In the genomic region with DNA sequence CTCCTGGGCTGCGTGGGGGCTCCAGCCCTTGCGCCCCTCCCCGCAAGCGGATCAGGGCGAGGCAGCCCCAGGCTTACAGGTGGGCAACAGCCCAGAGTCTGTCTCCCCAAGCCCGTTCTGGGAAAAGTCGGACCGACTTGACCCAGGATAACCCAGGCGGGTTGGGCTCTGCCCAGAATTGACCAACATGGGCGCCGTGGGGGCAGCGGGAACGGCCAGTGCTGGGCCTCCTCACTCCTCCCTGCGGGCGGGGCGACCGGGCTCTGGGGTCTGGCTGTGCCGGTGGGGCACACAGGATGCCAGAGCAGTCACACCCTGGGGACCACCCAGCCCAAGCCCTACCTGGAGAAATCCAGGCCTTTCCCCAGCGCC, we compare ENCODE assay signal across 10 cellular contexts. TPM values are rescaled to one million over a fixed set of nuclear protein-coding genes. Genes with fewer than 3 reads are reported as not detected.
A peak's percentile ranks its signal among the peaks of the same experiment; 100 is the strongest.
DNase-seq lines count a peak whose midpoint lies in the region; ATAC-seq and TF ChIP-seq lines count a peak whose summit lies in the region.
"Had no signal": no experiment of that assay in that cellular context is flagged by ENCODE, and none has a peak within 500 bp of the region (broad histone marks: within the 10 kb centered on the region; RNA-seq: fewer than 3 reads in every experiment).

No MANE protein-coding gene starts in this region.

- no peak for TF ChIP-seq POLR2A in Peyer's patch (IDR thresholded peaks at IDR 0.05)

- ATAC-seq in HG02852 (IDR thresholded peaks at IDR 0.05; ENCODE audit: unreplicated experiment), result no peak
- no peak for ATAC-seq in GM18868 (IDR thresholded peaks at IDR 0.05; ENCODE audit: unreplicated experiment)

- H3K36me3 ChIP-seq in Peyer's patch (peaks cover 0 to 8% (median 0%) of the 10 kb centered on the region in 3 donors), neuron (ENCODE audit: insufficient read depth, low read length) (no peaks in the 10 kb centered on the region)

- H3K4me3 ChIP-seq in AG10803 (ENCODE audit: low read length) (peak overlapping the region; percentile 73), Peyer's patch (peak overlapping the region; percentile 59 to 89 (median 77)), foreskin fibroblast (ENCODE audit: low read depth in 1 of 2, low read length in 2 of 2) (peak overlapping the region; percentile 61 to 70), neuron (ENCODE audit: low read length) (peak overlapping the region; percentile 2)

- no peak overlapping the region for H2AFZ ChIP-seq in neuron (ENCODE audit: low read depth, low read length)

- TF ChIP-seq CTCF in AG10803 (conservative IDR thresholded peaks at IDR 0.05; ENCODE audit: low read length) (no peak), Peyer's patch (IDR thresholded peaks at IDR 0.05) (no peak), foreskin fibroblast (IDR thresholded peaks at IDR 0.05; ENCODE audit: low read depth, low read length) (no peak)

- H3K27ac ChIP-seq in Peyer's patch, result peak overlapping the region; percentile 70 to 94 (median 85)

- H3K9me3 ChIP-seq in Peyer's patch, result no peaks in the 10 kb centered on the region
- H3K9me3 ChIP-seq in neuron (ENCODE audit: low read length), result no peaks in the 10 kb centered on the region

- H3K27me3 ChIP-seq in Peyer's patch, result no peaks in the 10 kb centered on the region
- peaks cover 59% of the 10 kb centered on the region for H3K27me3 ChIP-seq in neuron (ENCODE audit: insufficient read depth, low read length)

- DNase-seq in AG10803 (ENCODE audit: low read depth) (no peak), Peyer's patch (no peak), foreskin fibroblast (no peak), NCI-H446 (lab: John Stamatoyannopoulos, UW) (no peak)
- no peak for DNase-seq in NK-92 treated with Interleukin-12 subunit alpha and Interleukin-12 subunit beta, amount 100 ng/mL, for 24 hours (lab: John Stamatoyannopoulos, UW)
- DNase-seq: activated CD4-positive, alpha-beta memory T cell treated with anti-CD3 and anti-CD28 coated beads, Interleukin-2, amount 10 ng/mL, durations not matched to agents 7 days and 5 days; NCI-H1105 had no signal

- H3K4me1 ChIP-seq in Peyer's patch (peaks cover 0 to 42% (median 10%) of the 10 kb centered on the region in 4 donors), neuron (ENCODE audit: insufficient read depth, low read length) (peaks cover 4% of the 10 kb centered on the region)

RNA-seq across cellular contexts. Expression of a gene that starts 15.3 kb away (rescaled TPM):
- 10 to 100 TPM; 28.1 to 93.3 (median 75.8) TPM for total RNA-seq in Peyer's patch

RNA-seq across cellular contexts. Expression of a gene that starts 35.9 kb away (rescaled TPM):
- under 1 TPM in 1 of 4 donors, not detected in 3; 0.54 TPM for total RNA-seq in Peyer's patch

Comparison
In these comparisons a context has a peak if more than half of its experiments do, and no peak if none do; other contexts are left out.
1. H3K4me3 ChIP-seq: peak in every context shown above with its lines; median percentile 77 in Peyer's patch; 73 in AG10803; 66 in foreskin fibroblast; 2 in neuron.